ENCODE assay signal across 8 cellular contexts in the genomic region with DNA sequence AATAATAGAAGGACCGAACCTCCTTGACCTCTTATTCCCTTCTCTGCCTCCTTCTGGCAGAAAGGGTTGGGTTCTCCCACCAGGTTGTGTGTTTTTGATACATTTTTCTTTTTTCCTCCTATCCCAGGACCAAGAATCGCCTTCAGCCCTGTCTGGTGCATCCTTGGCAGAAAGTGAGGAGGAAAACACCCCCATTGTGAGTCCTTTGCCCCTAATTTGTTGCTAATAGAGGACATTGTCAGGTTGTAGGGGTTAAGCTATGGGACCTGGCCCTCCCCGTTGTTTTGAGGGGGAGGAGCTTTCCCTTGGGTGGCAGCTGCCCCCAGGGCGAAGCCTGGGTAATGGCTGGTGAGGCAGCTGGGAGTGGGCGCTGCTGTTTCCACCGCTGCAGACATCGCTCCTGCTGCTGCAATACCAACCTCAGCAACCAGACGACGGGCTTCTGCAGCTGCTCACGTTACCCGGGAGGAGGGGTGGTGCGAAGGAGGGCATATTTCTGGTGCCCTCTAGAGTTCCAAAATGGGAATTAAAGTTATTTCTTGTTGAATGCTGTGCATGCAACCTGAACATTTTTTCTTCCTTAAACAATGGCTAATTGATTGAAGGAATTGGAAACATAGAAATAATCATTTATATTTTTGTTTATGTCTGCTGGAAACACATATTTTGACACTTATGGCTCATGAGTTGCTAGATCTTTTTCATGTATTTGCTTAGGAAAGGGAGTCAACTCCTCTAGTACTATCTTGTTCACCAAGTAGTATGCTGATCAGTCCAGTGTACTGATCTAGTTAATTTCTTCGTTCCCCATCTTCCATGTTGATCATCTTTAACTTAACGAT. TPM values are rescaled to one million over a fixed set of nuclear protein-coding genes. Genes with fewer than 3 reads are reported as not detected.
DNase-seq lines count a peak whose midpoint lies in the region; ATAC-seq and TF ChIP-seq lines count a peak whose summit lies in the region.

No MANE protein-coding gene starts in this region.

- TF ChIP-seq POLR2A in heart left ventricle (IDR thresholded peaks at IDR 0.05) (peak in 1 of 2 donors; percentile 39), upper lobe of left lung (IDR thresholded peaks at IDR 0.05) (peak in 2 of 4 donors; percentile 46 to 69)

- H3F3A ChIP-seq in SU-DHL-6 (ENCODE audit: insufficient read depth), result peaks cover 14% of the 10 kb centered on the region; the same call in 1 of the 2 replicates

- H3K36me3 ChIP-seq in SU-DHL-6 (ENCODE audit: low read length), result peaks cover 25% of the 10 kb centered on the region
- H3K36me3 ChIP-seq in heart left ventricle, result peaks cover 0 to 34% (median 19%) of the 10 kb centered on the region in 9 donors
- peaks cover 0 to 2% (median 0%) of the 10 kb centered on the region in 4 donors for H3K36me3 ChIP-seq in upper lobe of left lung

- H3K9me3 Mint-ChIP-seq in activated naive CD8-positive, alpha-beta T cell treated with anti-CD3 and anti-CD28 coated beads, Interleukin-2, amount 50 U/mL, for 24 hours, result no peaks in the 10 kb centered on the region

- intact Hi-C loops in heart left ventricle (cut with DNase I), result loop anchor here in 9 of 10 donors (1.0 to 10.0 kb wide), 8 partner anchors 93 to 328 kb away; a partner anchor contains a TSS
- intact Hi-C loops in posterior cingulate gyrus (cut with DNase I), result loop anchor here (2.0 to 5.0 kb wide), 2 partner anchors 97 to 328 kb away; a partner anchor contains a TSS

- peak overlapping the region; percentile 82 for H3K4me2 ChIP-seq in SU-DHL-6 (ENCODE audit: low read depth, low read length, poor library complexity, severe bottlenecking)

- H2AFZ ChIP-seq in SU-DHL-6 (ENCODE audit: low read depth, low read length, severe bottlenecking), result peak overlapping the region; percentile 55

- no peaks in the 10 kb centered on the region for H3K9me2 ChIP-seq in SU-DHL-6 (replicated peaks; ENCODE audit: insufficient read depth, low read length)

- DNase-seq in NCI-H128 (lab: John Stamatoyannopoulos, UW; ENCODE audit: unreplicated experiment), result peak; percentile 96
- DNase-seq in activated naive CD8-positive, alpha-beta T cell treated with anti-CD3 and anti-CD28 coated beads, Interleukin-2, amount 50 U/mL, for 24 hours, result peak; percentile 84
- DNase-seq in heart left ventricle, result peak; percentile 82 to 89 (median 87)
- DNase-seq in posterior cingulate gyrus, result peak; percentile 76 to 98 (median 80)
- DNase-seq in upper lobe of left lung, result peak; percentile 54 to 95

- H3K4me1 ChIP-seq in heart left ventricle (peaks cover 5 to 47% (median 42%) of the 10 kb centered on the region in 12 donors), upper lobe of left lung (peaks cover 32 to 43% (median 37%) of the 10 kb centered on the region in 4 donors)

- TF ChIP-seq CTCF in GM12873 (IDR thresholded peaks at IDR 0.05; ENCODE audit: insufficient read depth, low read depth, low read length, missing control alignments), result peak; percentile 85
- peak; percentile 54 for TF ChIP-seq CTCF in SU-DHL-6 (IDR thresholded peaks at IDR 0.05; ENCODE audit: insufficient read depth, low read length, poor library complexity, severe bottlenecking)
- peak; percentile 66 to 95 (median 90) for TF ChIP-seq CTCF in heart left ventricle (IDR thresholded peaks at IDR 0.05)
- peak; percentile 79 to 91 (median 87) for TF ChIP-seq CTCF in upper lobe of left lung (IDR thresholded peaks at IDR 0.05)

- H3K27ac ChIP-seq in SU-DHL-6 (ENCODE audit: low read depth, low read length) (peak overlapping the region; percentile 71), heart left ventricle (peak overlapping the region; percentile 78 to 99 (median 97)), upper lobe of left lung (peak overlapping the region; percentile 98 to 100 (median 99))

- TF ChIP-seq EP300 in upper lobe of left lung (IDR thresholded peaks at IDR 0.05), result no peak

- peaks cover 11% of the 10 kb centered on the region for H3K36me3 Mint-ChIP-seq in activated naive CD8-positive, alpha-beta T cell treated with anti-CD3 and anti-CD28 coated beads, Interleukin-2, amount 50 U/mL, for 24 hours (ENCODE audit: low read depth)

- ATAC-seq in HG02678 (IDR thresholded peaks at IDR 0.05; ENCODE audit: unreplicated experiment) (peak; percentile 35), heart left ventricle (peak; percentile 49 to 70 (median 56)), upper lobe of left lung (ENCODE audit: low FRiP score in 2 of 2) (peak; percentile 73 to 89)
- peak; percentile 71 for ATAC-seq in activated naive CD8-positive, alpha-beta T cell treated with anti-CD3 and anti-CD28 coated beads, Interleukin-2, amount 50 U/mL, for 24 hours

- peak overlapping the region; percentile 70 for H3K4me3 ChIP-seq in SU-DHL-6 (ENCODE audit: insufficient read depth, low read length, poor library complexity, severe bottlenecking)
- H3K4me3 ChIP-seq in heart left ventricle, result peak overlapping the region; percentile 68 to 96 (median 87)
- peak overlapping the region; percentile 71 to 94 (median 86) for H3K4me3 ChIP-seq in upper lobe of left lung

- H3K9me3 ChIP-seq in SU-DHL-6 (ENCODE audit: insufficient read depth, low read length), result no peaks in the 10 kb centered on the region
- H3K9me3 ChIP-seq in heart left ventricle, result peaks cover 0 to 5% (median 0%) of the 10 kb centered on the region in 12 donors
- H3K9me3 ChIP-seq in upper lobe of left lung, result no peaks in the 10 kb centered on the region

- WGBS in heart left ventricle, 4 donors, result 5 to 8% (median 7%) methylated on average over 11 to 14 of the region's 14 CpGs
- WGBS in upper lobe of left lung, 2 donors, result 5 to 6% methylated on average over 8 to 14 of the region's 14 CpGs

- peak overlapping the region; percentile 97 for H3K27ac Mint-ChIP-seq in activated naive CD8-positive, alpha-beta T cell treated with anti-CD3 and anti-CD28 coated beads, Interleukin-2, amount 50 U/mL, for 24 hours

- no peaks in the 10 kb centered on the region; the same call in 1 of the 2 replicates for H3K27me3 ChIP-seq in SU-DHL-6 (ENCODE audit: low read length)
- no peaks in the 10 kb centered on the region for H3K27me3 ChIP-seq in heart left ventricle
- H3K27me3 ChIP-seq in upper lobe of left lung, result no peaks in the 10 kb centered on the region

- H3K9ac ChIP-seq in SU-DHL-6 (ENCODE audit: low read length), result peak overlapping the region; percentile 69

- no peaks in the 10 kb centered on the region for H3K27me3 Mint-ChIP-seq in activated naive CD8-positive, alpha-beta T cell treated with anti-CD3 and anti-CD28 coated beads, Interleukin-2, amount 50 U/mL, for 24 hours

- peak overlapping the region; percentile 93 for H3K4me3 Mint-ChIP-seq in activated naive CD8-positive, alpha-beta T cell treated with anti-CD3 and anti-CD28 coated beads, Interleukin-2, amount 50 U/mL, for 24 hours

- peaks cover 41% of the 10 kb centered on the region for H3K79me2 ChIP-seq in SU-DHL-6 (ENCODE audit: insufficient read depth, low read length)

- peaks cover 48% of the 10 kb centered on the region for H3K4me1 Mint-ChIP-seq in activated naive CD8-positive, alpha-beta T cell treated with anti-CD3 and anti-CD28 coated beads, Interleukin-2, amount 50 U/mL, for 24 hours

- no peaks in the 10 kb centered on the region; the same call in 1 of the 2 replicates for H4K20me1 ChIP-seq in SU-DHL-6 (ENCODE audit: low read depth, low read length)

RNA-seq across cellular contexts. Expression of a gene that starts 1.5 kb away (rescaled TPM):
- total RNA-seq in heart left ventricle (10 to 100 TPM; 37.2 to 69.3 (median 53.0) TPM), upper lobe of left lung (100 to 1,000 TPM in 1 of 6 donors, 10 to 100 TPM in 5; 36.8 to 101 (median 59.4) TPM)
- polyA plus RNA-seq in heart left ventricle, result 10 to 100 TPM; 11.2 to 16.1 TPM

Comparison
In these comparisons a context has a peak if more than half of its experiments do, and no peak if none do; other contexts are left out.
1. Peak in every context shown above with its lines: DNase-seq, ATAC-seq, H3K4me3 ChIP-seq and H3K27ac ChIP-seq.